In genomic region chr19:53780506-53780905, GRCh38 we compare ENCODE assay signal across 20 cellular contexts. TPM values are rescaled to one million over a fixed set of nuclear protein-coding genes. Genes with fewer than 3 reads are reported as not detected.
DNase-seq lines count a peak whose midpoint lies in the region; ATAC-seq and TF ChIP-seq lines count a peak whose summit lies in the region.
"Had no signal": no experiment of that assay in that cellular context is flagged by ENCODE, and none has a peak within 500 bp of the region (broad histone marks: within the 10 kb centered on the region; RNA-seq: fewer than 3 reads in every experiment).

No MANE protein-coding gene starts in this region.

- BruUV-seq in A673 (replicated peaks; lab: Mats Ljungman, UMichigan): no TSS peak

- H3K27ac ChIP-seq in A673 (ENCODE audit: low read depth, low read length, poor library complexity, severe bottlenecking) (no peak overlapping the region), upper lobe of right lung (no peak overlapping the region)
- H3K27ac ChIP-seq: A549 had no signal

- CTCF ChIA-PET in WTC11 (lab: Charles Lee): interaction anchor here (0.7 to 0.9 kb wide), 2 partner anchors 12 to 243 kb away, joined by 4 read pairs; no protein-coding TSS in a partner anchor
- CTCF ChIA-PET in A673 (lab: Charles Lee): no interaction called here

- peaks cover 34% of the 10 kb centered on the region for H3K4me1 Mint-ChIP-seq in WTC11
- H3K4me1 Mint-ChIP-seq in type B pancreatic cell (ENCODE audit: unreplicated experiment): no peaks in the 10 kb centered on the region
- H3K4me1 Mint-ChIP-seq in immature natural killer cell: no peaks in the 10 kb centered on the region
- H3K4me1 Mint-ChIP-seq: CD4-positive, alpha-beta memory T cell had no signal

- H3K27ac Mint-ChIP-seq in WTC11 (peak overlapping the region; percentile 82), type B pancreatic cell (peak overlapping the region; percentile 86), immature natural killer cell (no peak overlapping the region)
- H3K27ac Mint-ChIP-seq: CD4-positive, alpha-beta memory T cell had no signal

- DNase-seq in ELF-1 (ENCODE audit: low read depth, low spot score) (peak; percentile 66), WTC11 (ENCODE audit: low spot score) (no peak), islet precursor cell (peak; percentile 73), type B pancreatic cell (ENCODE audit: extremely low spot score, unreplicated experiment) (no peak), A673 (ENCODE audit: low spot score) (no peak), immature natural killer cell (no peak), upper lobe of right lung (no peak)
- DNase-seq: 8988T; C1 segment of cervical spinal cord; CD4-positive, alpha-beta memory T cell; COR-L47; DMS153; DND-41; GDM1; GOT3; H7 had no signal

- TF ChIP-seq CTCF in WTC11 (IDR thresholded peaks at IDR 0.05): no peak
- no peak for TF ChIP-seq CTCF in type B pancreatic cell (conservative IDR thresholded peaks at IDR 0.05)
- no peak for TF ChIP-seq CTCF in A673 (conservative IDR thresholded peaks at IDR 0.05; ENCODE audit: low read depth, low read length)
- TF ChIP-seq CTCF in upper lobe of right lung (IDR thresholded peaks at IDR 0.05): no peak

- H3K27me3 Mint-ChIP-seq in WTC11 (ENCODE audit: low read depth) (no peaks in the 10 kb centered on the region; the same call in 1 of the 2 replicates), type B pancreatic cell (no peaks in the 10 kb centered on the region), immature natural killer cell (ENCODE audit: low read depth in 3 of 3) (peaks cover 1 to 3% (median 2%) of the 10 kb centered on the region in 3 donors)

- H3K9me3 ChIP-seq in A673 (ENCODE audit: low read depth, low read length, poor library complexity, severe bottlenecking) (no peaks in the 10 kb centered on the region), upper lobe of right lung (no peaks in the 10 kb centered on the region)

- H3K36me3 ChIP-seq in A673 (ENCODE audit: insufficient read depth, low read length, poor library complexity, severe bottlenecking): no peaks in the 10 kb centered on the region
- H3K36me3 ChIP-seq in upper lobe of right lung: no peaks in the 10 kb centered on the region

- POLR2A ChIA-PET in WTC11 (lab: Charles Lee) (interaction anchor here (0.6 kb wide), 1 partner anchor 30 kb away, joined by 4 read pairs; no protein-coding TSS in a partner anchor), A673 (lab: Charles Lee; ENCODE audit: low non-redundant PET) (no interaction called here)

- H3K9me3 Mint-ChIP-seq in WTC11: peaks cover 3% of the 10 kb centered on the region; the same call in 1 of the 2 replicates
- no peaks in the 10 kb centered on the region for H3K9me3 Mint-ChIP-seq in type B pancreatic cell
- no peaks in the 10 kb centered on the region for H3K9me3 Mint-ChIP-seq in immature natural killer cell

- no peak overlapping the region for H3K4me3 Mint-ChIP-seq in WTC11
- no peak overlapping the region for H3K4me3 Mint-ChIP-seq in type B pancreatic cell
- no peak overlapping the region for H3K4me3 Mint-ChIP-seq in immature natural killer cell
- H3K4me3 Mint-ChIP-seq: CD4-positive, alpha-beta memory T cell had no signal

- intact Hi-C loops in A673 (cut with micrococcal nuclease; ENCODE audit: unreplicated experiment) (no loop called here), upper lobe of right lung (cut with DNase I) (no loop called here)

- ATAC-seq in WTC11: no peak
- no peak for ATAC-seq in upper lobe of right lung
- ATAC-seq: A549, GM12878, HCT116 had no signal

- H3K27me3 ChIP-seq in A673 (replicated peaks; ENCODE audit: insufficient read depth, low read depth, low read length, poor library complexity) (no peaks in the 10 kb centered on the region), upper lobe of right lung (no peaks in the 10 kb centered on the region)

- H3K36me3 Mint-ChIP-seq in WTC11: peaks cover 14% of the 10 kb centered on the region
- no peaks in the 10 kb centered on the region for H3K36me3 Mint-ChIP-seq in type B pancreatic cell
- H3K36me3 Mint-ChIP-seq in immature natural killer cell: no peaks in the 10 kb centered on the region
- H3K36me3 Mint-ChIP-seq: CD4-positive, alpha-beta memory T cell had no signal

- H3K4me1 ChIP-seq in A673 (ENCODE audit: insufficient read depth, low read length, poor library complexity, severe bottlenecking) (no peaks in the 10 kb centered on the region), upper lobe of right lung (no peaks in the 10 kb centered on the region)
- H3K4me1 ChIP-seq: A549 had no signal

- H3K4me3 ChIP-seq in A673 (ENCODE audit: low read depth, low read length, poor library complexity, severe bottlenecking) (no peak overlapping the region), upper lobe of right lung (no peak overlapping the region)
- H3K4me3 ChIP-seq: A549, GM12878 had no signal

TF ChIP-seq in WTC11, 78 proteins besides CTCF, POLR2A, EP300 and RAD21 (continues in another document):
- TF ChIP-seq ZNF425 (CRISPR knock-in tag; conservative IDR thresholded peaks at IDR 0.05): no peak
- no peak for TF ChIP-seq FOXP1 (CRISPR knock-in tag; IDR thresholded peaks at IDR 0.05; ENCODE audit: borderline replicate concordance)
- no peak for TF ChIP-seq ZNF317 (CRISPR knock-in tag; IDR thresholded peaks at IDR 0.05; ENCODE audit: borderline replicate concordance, low read depth)
- TF ChIP-seq, protein P1, sequence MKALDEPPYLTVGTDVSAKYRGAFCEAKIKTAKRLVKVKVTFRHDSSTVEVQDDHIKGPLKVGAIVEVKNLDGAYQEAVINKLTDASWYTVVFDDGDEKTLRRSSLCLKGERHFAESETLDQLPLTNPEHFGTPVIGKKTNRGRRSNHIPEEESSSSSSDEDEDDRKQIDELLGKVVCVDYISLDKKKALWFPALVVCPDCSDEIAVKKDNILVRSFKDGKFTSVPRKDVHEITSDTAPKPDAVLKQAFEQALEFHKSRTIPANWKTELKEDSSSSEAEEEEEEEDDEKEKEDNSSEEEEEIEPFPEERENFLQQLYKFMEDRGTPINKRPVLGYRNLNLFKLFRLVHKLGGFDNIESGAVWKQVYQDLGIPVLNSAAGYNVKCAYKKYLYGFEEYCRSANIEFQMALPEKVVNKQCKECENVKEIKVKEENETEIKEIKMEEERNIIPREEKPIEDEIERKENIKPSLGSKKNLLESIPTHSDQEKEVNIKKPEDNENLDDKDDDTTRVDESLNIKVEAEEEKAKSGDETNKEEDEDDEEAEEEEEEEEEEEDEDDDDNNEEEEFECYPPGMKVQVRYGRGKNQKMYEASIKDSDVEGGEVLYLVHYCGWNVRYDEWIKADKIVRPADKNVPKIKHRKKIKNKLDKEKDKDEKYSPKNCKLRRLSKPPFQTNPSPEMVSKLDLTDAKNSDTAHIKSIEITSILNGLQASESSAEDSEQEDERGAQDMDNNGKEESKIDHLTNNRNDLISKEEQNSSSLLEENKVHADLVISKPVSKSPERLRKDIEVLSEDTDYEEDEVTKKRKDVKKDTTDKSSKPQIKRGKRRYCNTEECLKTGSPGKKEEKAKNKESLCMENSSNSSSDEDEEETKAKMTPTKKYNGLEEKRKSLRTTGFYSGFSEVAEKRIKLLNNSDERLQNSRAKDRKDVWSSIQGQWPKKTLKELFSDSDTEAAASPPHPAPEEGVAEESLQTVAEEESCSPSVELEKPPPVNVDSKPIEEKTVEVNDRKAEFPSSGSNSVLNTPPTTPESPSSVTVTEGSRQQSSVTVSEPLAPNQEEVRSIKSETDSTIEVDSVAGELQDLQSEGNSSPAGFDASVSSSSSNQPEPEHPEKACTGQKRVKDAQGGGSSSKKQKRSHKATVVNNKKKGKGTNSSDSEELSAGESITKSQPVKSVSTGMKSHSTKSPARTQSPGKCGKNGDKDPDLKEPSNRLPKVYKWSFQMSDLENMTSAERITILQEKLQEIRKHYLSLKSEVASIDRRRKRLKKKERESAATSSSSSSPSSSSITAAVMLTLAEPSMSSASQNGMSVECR (CRISPR knock-in tag; IDR thresholded peaks at IDR 0.05; ENCODE audit: borderline replicate concordance): no peak
- TF ChIP-seq ZBTB21 (CRISPR knock-in tag; IDR thresholded peaks at IDR 0.05; ENCODE audit: borderline replicate concordance): no peak
- TF ChIP-seq MYBL2 (CRISPR knock-in tag; IDR thresholded peaks at IDR 0.05): no peak
- no peak for TF ChIP-seq TEAD4 (CRISPR knock-in tag; IDR thresholded peaks at IDR 0.05)
- no peak for TF ChIP-seq FOXJ3 (CRISPR knock-in tag; IDR thresholded peaks at IDR 0.05; ENCODE audit: borderline replicate concordance)
- TF ChIP-seq PRRX2 (CRISPR knock-in tag; IDR thresholded peaks at IDR 0.05): no peak
- TF ChIP-seq IRF2 (CRISPR knock-in tag; IDR thresholded peaks at IDR 0.05; ENCODE audit: borderline replicate concordance, low read depth): no peak
- no peak for TF ChIP-seq ATF1 (CRISPR knock-in tag; IDR thresholded peaks at IDR 0.05)
- no peak for TF ChIP-seq SOX15 (CRISPR knock-in tag; IDR thresholded peaks at IDR 0.05)

RNA-seq across cellular contexts. Expression of gene NLRP12, which starts 43.6 kb away (rescaled TPM):
- total RNA-seq in WTC11 (2021) (4.7 to 5.6 TPM (median 4.9 TPM) in 3 replicates), type B pancreatic cell (ENCODE audit: low replicate concordance) (not detected in 2 replicates), A673 (2021) (not detected in 2 replicates), upper lobe of right lung (4.0 TPM)
- under 1 TPM in 2 of 3 donors, not detected in 1; 0.20 to 0.28 TPM for polyA plus RNA-seq in immature natural killer cell
- total RNA-seq: CD4-positive, alpha-beta memory T cell; GM12878 had no signal
- polyA plus RNA-seq: BJ; CD4-positive, alpha-beta memory T cell; GM12878 had no signal

Comparison
In these comparisons a context has a peak if more than half of its experiments do, and no peak if none do; other contexts are left out.
1. DNase-seq: peak in ELF-1 (single experiment) and islet precursor cell (single experiment); none in WTC11 (single experiment), type B pancreatic cell (single experiment), A673 (single experiment), immature natural killer cell (0 of 3) and upper lobe of right lung (single experiment).
2. H3K27ac Mint-ChIP-seq: peak in WTC11 (single experiment) and type B pancreatic cell (single experiment); none in immature natural killer cell (0 of 6).